In genomic region chr10:58930497-58930896, GRCh38 we compare ENCODE assay signal across 2 cellular contexts.
TF ChIP-seq lines count a peak whose summit lies in the region.

No MANE protein-coding gene starts in this region.

TF ChIP-seq in HCT116, 20 proteins besides CTCF, POLR2A, EP300 and RAD21:
- TF ChIP-seq REST (IDR thresholded peaks at IDR 0.05; ENCODE audit: low read depth): no peak
- TF ChIP-seq POLR2AphosphoS5 (IDR thresholded peaks at IDR 0.05; ENCODE audit: low read depth, low read length): no peak
- no peak for TF ChIP-seq JUND (IDR thresholded peaks at IDR 0.05)
- TF ChIP-seq SIN3A (IDR thresholded peaks at IDR 0.05; ENCODE audit: low read depth): no peak
- TF ChIP-seq SRF (IDR thresholded peaks at IDR 0.05; ENCODE audit: low read depth): no peak
TF ChIP-seq in HCT116: peak in this region for 0.

TF ChIP-seq in GM12878, 131 proteins besides CTCF, POLR2A, EP300 and RAD21 (continued from another document):
- TF ChIP-seq ZNF592 (IDR thresholded peaks at IDR 0.05): no peak
TF ChIP-seq in GM12878: peak in this region for 1.
